1 cellular context compared by ENCODE assay signal in the genomic region with DNA sequence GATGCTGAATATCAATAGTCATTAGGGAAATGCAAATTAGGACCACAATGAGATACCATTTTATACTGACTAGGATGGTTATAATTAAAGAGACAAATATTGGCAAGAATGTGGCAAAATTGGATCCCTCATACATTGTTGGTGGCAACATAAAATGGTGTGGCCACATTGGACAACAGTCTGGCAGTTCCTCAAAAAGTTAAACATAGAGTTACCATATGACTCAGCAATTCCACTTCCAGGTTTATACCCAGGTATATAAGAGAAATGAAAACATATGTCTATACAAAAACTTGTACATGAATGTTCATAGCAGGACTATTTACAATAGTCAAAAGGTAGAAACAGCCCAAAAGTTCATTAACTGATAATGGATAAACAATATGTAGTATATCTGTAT.
TF ChIP-seq lines count a peak whose summit lies in the region.

No MANE protein-coding gene starts in this region.

TF ChIP-seq in GM12891, 5 proteins besides CTCF, POLR2A, EP300 and RAD21 (continued from another document):
- TF ChIP-seq POLR2AphosphoS5 (IDR thresholded peaks at IDR 0.05; ENCODE audit: low read depth, low read length) (no peak), POU2F2 (IDR thresholded peaks at IDR 0.05; ENCODE audit: low read depth, low read length) (no peak), PAX5 (IDR thresholded peaks at IDR 0.05; ENCODE audit: insufficient read depth, low read length, severe bottlenecking) (no peak)
